Comparison of ENCODE assay signal across 1 cellular context in the genomic region with DNA sequence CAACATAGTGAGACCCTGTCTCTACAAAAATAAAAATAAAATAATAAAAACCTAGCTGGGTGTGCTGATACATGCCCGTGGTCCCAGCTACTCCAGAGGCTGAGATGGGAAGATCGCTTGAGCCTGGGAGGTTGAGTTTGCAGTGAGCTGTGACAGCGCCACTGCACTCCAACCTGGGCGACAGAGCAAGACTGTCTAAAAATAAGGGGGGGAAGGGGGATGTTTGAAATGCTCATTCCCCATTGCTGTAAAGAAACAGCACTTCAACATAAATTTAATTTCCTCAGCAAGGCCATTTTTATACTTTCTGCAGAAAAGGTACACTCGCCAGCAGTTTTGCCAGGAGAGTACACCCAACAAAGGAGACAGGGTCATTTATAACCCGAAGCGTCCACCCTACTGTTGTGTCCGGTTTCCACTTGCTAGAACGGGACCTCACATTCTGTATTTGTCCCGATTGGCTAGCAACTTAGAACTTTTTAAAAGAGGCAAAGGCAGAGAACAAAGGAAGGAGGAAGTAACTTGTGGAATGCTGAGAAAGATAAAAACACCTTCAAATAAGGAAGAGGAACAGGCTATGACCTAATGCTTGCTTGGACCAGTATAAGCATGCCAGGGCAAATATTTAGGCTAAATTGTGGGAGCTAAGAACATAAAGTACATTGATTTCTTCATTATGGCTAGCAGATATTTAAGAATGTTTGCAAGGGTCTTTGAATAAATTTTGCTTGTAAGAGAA.
A peak's percentile ranks its signal among the peaks of the same experiment; 100 is the strongest.
TF ChIP-seq lines count a peak whose summit lies in the region.

No MANE protein-coding gene starts in this region.

TF ChIP-seq in K562, 482 proteins besides CTCF, POLR2A, EP300 and RAD21:
- TF ChIP-seq ATF7 (IDR thresholded peaks at IDR 0.05) (peak; percentile 26; the same call in 1 of the 2 replicates), PRDM10 (IDR thresholded peaks at IDR 0.05; ENCODE audit: partially characterized antibody) (peak; percentile 55), SOX6 (IDR thresholded peaks at IDR 0.05) (peak; percentile 60; the same call in 1 of the 2 replicates), CTBP1 (IDR thresholded peaks at IDR 0.05; ENCODE audit: borderline replicate concordance) (0 out of 2 replicates have a peak, but pooled peaks have one; percentile 28), ELF1 (tag; IDR thresholded peaks at IDR 0.05) (peak; percentile 33; the same call in 1 of the 2 replicates)
